ENCODE assay signal across 1 cellular context in genomic region chr1:206808615-206809014, GRCh38.
TF ChIP-seq lines count a peak whose summit lies in the region.

No MANE protein-coding gene starts in this region.

TF ChIP-seq in H1, 55 proteins besides CTCF, POLR2A, EP300 and RAD21:
- TF ChIP-seq CTBP2 (IDR thresholded peaks at IDR 0.05; ENCODE audit: borderline replicate concordance, insufficient read depth, insufficient read length, low read length) (no peak), E2F6 (IDR thresholded peaks at IDR 0.05) (no peak), RBBP5 (IDR thresholded peaks at IDR 0.05; ENCODE audit: borderline replicate concordance, low read depth, low read length) (no peak), KDM4A (IDR thresholded peaks at IDR 0.05; ENCODE audit: low read depth, low read length, severe bottlenecking) (no peak), SP1 (IDR thresholded peaks at IDR 0.05; ENCODE audit: low read depth, low read length) (no peak), RNF2 (IDR thresholded peaks at IDR 0.05; ENCODE audit: borderline replicate concordance, low read depth, low read length, missing control alignments, poor library complexity, severe bottlenecking) (no peak), YY1 (IDR thresholded peaks at IDR 0.05; ENCODE audit: low read depth, low read length) (no peak), CHD2 (IDR thresholded peaks at IDR 0.05; ENCODE audit: low read length) (no peak), PHF8 (conservative IDR thresholded peaks at IDR 0.05; ENCODE audit: low read depth, low read length) (no peak), SRF (IDR thresholded peaks at IDR 0.05; ENCODE audit: low read depth, low read length) (no peak), SP4 (IDR thresholded peaks at IDR 0.05; ENCODE audit: low read length) (no peak), POLR2AphosphoS5 (IDR thresholded peaks at IDR 0.05; ENCODE audit: low read depth, low read length) (no peak), ATF2 (IDR thresholded peaks at IDR 0.05; ENCODE audit: low read length) (no peak), CREB1 (IDR thresholded peaks at IDR 0.05) (no peak), RXRA (IDR thresholded peaks at IDR 0.05; ENCODE audit: insufficient read depth, low read depth, low read length) (no peak)
- TF ChIP-seq, protein P1, sequence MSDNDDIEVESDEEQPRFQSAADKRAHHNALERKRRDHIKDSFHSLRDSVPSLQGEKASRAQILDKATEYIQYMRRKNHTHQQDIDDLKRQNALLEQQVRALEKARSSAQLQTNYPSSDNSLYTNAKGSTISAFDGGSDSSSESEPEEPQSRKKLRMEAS (IDR thresholded peaks at IDR 0.05) = no peak
TF ChIP-seq in H1: peak in this region for 0.
